In the genomic region with DNA sequence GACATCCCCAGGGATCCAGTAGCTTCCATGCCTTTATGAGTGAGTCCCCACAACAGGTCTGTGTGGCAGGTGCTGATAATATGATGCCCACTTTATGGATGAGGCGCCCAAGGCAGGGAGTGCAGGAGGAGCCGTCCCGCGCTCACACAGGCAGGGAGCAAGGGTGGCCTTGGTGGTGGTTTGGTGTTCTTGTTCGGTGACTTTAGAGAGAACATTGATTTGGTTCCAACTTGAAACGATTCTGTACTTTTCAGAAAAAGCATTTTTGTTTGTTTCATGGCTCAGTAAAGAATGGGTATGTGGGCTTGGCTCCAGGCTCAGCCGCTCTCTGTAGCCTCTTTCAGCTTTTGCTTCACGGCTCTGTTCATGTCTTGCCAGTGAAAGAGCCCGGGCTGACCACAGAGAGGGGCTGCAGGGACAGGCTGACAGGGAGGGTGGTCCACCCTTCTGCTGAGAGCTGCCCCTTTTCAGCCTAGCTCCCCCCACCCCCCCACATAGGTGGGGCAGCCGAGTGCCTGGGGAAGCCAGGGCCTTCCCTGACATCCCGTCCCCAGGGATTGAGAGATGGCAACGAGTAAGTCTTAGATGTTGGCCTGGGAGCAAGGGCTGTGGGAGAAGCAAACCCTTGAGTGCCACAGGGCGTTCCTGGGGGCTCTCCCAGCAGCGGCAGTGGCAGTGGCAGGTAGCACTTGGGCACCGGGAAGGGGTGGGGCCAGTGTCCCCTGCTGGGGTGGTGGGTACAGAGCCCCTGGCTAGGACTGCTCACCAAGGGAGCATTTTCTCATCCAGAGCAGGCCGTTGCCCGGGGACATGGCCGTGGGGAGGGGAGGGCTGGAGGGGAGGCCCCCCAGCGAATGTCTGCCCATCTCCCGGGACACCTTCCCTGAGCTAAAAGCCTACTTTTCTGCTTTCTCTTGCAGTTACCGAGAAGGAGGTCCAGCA, we compare ENCODE assay signal across 16 cellular contexts. TPM values are rescaled to one million over a fixed set of nuclear protein-coding genes. Genes with fewer than 3 reads are reported as not detected.
DNase-seq lines count a peak whose midpoint lies in the region; ATAC-seq and TF ChIP-seq lines count a peak whose summit lies in the region.
"Had no signal": no experiment of that assay in that cellular context is flagged by ENCODE, and none has a peak within 500 bp of the region (broad histone marks: within the 10 kb centered on the region; RNA-seq: fewer than 3 reads in every experiment).

No MANE protein-coding gene starts in this region.

- BruUV-seq in A673 (replicated peaks; lab: Mats Ljungman, UMichigan) = no TSS peak

- H3K4me3 ChIP-seq in A673 (ENCODE audit: low read depth, low read length, poor library complexity, severe bottlenecking) = no peak overlapping the region
- peak overlapping the region in 2 of 4 donors; percentile 19 to 32 for H3K4me3 ChIP-seq in esophagus squamous epithelium
- no peak overlapping the region for H3K4me3 ChIP-seq in lower leg skin (ENCODE audit: low read depth, poor library complexity, severe bottlenecking)
- H3K4me3 ChIP-seq: A549, GM12878, left lung had no signal

- CTCF ChIA-PET in A673 (lab: Charles Lee) = no interaction called here

- intact Hi-C loops in A673 (cut with micrococcal nuclease; ENCODE audit: unreplicated experiment) = no loop called here
- intact Hi-C loops in esophagus squamous epithelium (cut with DNase I) = no loop called here
- intact Hi-C loops in lower leg skin (cut with DNase I; ENCODE audit: low total_unique reads) = no loop called here

- DNase-seq in A673 (ENCODE audit: low spot score) (no peak), NCI-H69 (lab: John Stamatoyannopoulos, UW) (peak; percentile 20), esophagus squamous epithelium (lab: John Stamatoyannopoulos, UW) (no peak), progenitor cell of endocrine pancreas (ENCODE audit: low spot score, unreplicated experiment) (no peak), COLO829 (ENCODE audit: low spot score) (no peak), lower leg skin (ENCODE audit: low spot score in 2 of 2) (no peak)
- no peak for DNase-seq in stimulated activated CD8-positive, alpha-beta memory T cell treated with anti-CD3 and anti-CD28 coated beads, Interleukin-4, amount 100 ng/mL, for 48 hours
- DNase-seq: activated CD4-positive, CD25-positive, alpha-beta regulatory T cell treated with anti-CD3 and anti-CD28 coated beads, Interleukin-2, amount 50 U/mL, for 72 hours; cerebellar nuclear complex; NCI-H2029 had no signal

- no peak for ATAC-seq in SK-N-SH treated with all-trans-retinoic acid at 6 μM for 48 hours
- ATAC-seq: A549; activated T-helper 17 cell treated with anti-CD3 and anti-CD28 coated beads, Interleukin-2, amount 50 U/mL, for 72 hours; GM12878 had no signal

- H3K4me1 ChIP-seq in A673 (ENCODE audit: insufficient read depth, low read length, poor library complexity, severe bottlenecking) (peaks cover 27% of the 10 kb centered on the region), esophagus squamous epithelium (peaks cover 24 to 72% (median 38%) of the 10 kb centered on the region in 3 donors)
- H3K4me1 ChIP-seq: left lung had no signal

- H3K9me3 ChIP-seq in A673 (ENCODE audit: low read depth, low read length, poor library complexity, severe bottlenecking) (no peaks in the 10 kb centered on the region), esophagus squamous epithelium (no peaks in the 10 kb centered on the region)
- H3K9me3 ChIP-seq: A549, left lung had no signal

- 31 to 51% methylated on average over 9 to 10 of the region's 21 CpGs for WGBS in esophagus squamous epithelium, 2 donors
- 37 to 55% methylated on average over 20 to 21 of the region's 21 CpGs for WGBS in lower leg skin, 2 donors

- no peak for TF ChIP-seq CTCF in A673 (conservative IDR thresholded peaks at IDR 0.05; ENCODE audit: low read depth, low read length)
- no peak for TF ChIP-seq CTCF in esophagus squamous epithelium (IDR thresholded peaks at IDR 0.05)
- no peak for TF ChIP-seq CTCF in progenitor cell of endocrine pancreas (IDR thresholded peaks at IDR 0.05; ENCODE audit: unreplicated experiment)
- no peak for TF ChIP-seq CTCF in lower leg skin (IDR thresholded peaks at IDR 0.05)

- H3K36me3 Mint-ChIP-seq in progenitor cell of endocrine pancreas (ENCODE audit: insufficient read depth) = no peaks in the 10 kb centered on the region
- H3K36me3 Mint-ChIP-seq: IgD-negative memory B cell had no signal

- POLR2A ChIA-PET in A673 (lab: Charles Lee; ENCODE audit: low non-redundant PET) = no interaction called here

- H3K4me1 Mint-ChIP-seq in progenitor cell of endocrine pancreas (ENCODE audit: low read depth) = peaks cover 10% of the 10 kb centered on the region
- H3K4me1 Mint-ChIP-seq: activated T-helper 17 cell treated with anti-CD3 and anti-CD28 coated beads, Interleukin-2, amount 50 U/mL, for 72 hours had no signal

- peak overlapping the region; percentile 25 for H3K27ac ChIP-seq in A673 (ENCODE audit: low read depth, low read length, poor library complexity, severe bottlenecking)
- peak overlapping the region; percentile 78 to 94 (median 90) for H3K27ac ChIP-seq in esophagus squamous epithelium
- H3K27ac ChIP-seq: A549, left lung had no signal

- H3K4me3 Mint-ChIP-seq in progenitor cell of endocrine pancreas (ENCODE audit: low read depth) = no peak overlapping the region
- H3K4me3 Mint-ChIP-seq: activated T-helper 17 cell treated with anti-CD3 and anti-CD28 coated beads, Interleukin-2, amount 50 U/mL, for 72 hours; IgD-negative memory B cell had no signal

- H3K27me3 ChIP-seq in A673 (replicated peaks; ENCODE audit: insufficient read depth, low read depth, low read length, poor library complexity) (no peaks in the 10 kb centered on the region), esophagus squamous epithelium (no peaks in the 10 kb centered on the region)
- H3K27me3 ChIP-seq: left lung had no signal

- TF ChIP-seq POLR2A in esophagus squamous epithelium (IDR thresholded peaks at IDR 0.05) (no peak), lower leg skin (IDR thresholded peaks at IDR 0.05) (no peak)

- H3K27me3 Mint-ChIP-seq in progenitor cell of endocrine pancreas = no peaks in the 10 kb centered on the region
- H3K27me3 Mint-ChIP-seq: activated T-helper 17 cell treated with anti-CD3 and anti-CD28 coated beads, Interleukin-2, amount 50 U/mL, for 72 hours had no signal

- H3K36me3 ChIP-seq in A673 (ENCODE audit: insufficient read depth, low read length, poor library complexity, severe bottlenecking) = no peaks in the 10 kb centered on the region
- H3K36me3 ChIP-seq in esophagus squamous epithelium = no peaks in the 10 kb centered on the region
- H3K36me3 ChIP-seq: left lung had no signal

- H3K27ac Mint-ChIP-seq in progenitor cell of endocrine pancreas = peak overlapping the region; percentile 33
- H3K27ac Mint-ChIP-seq: activated T-helper 17 cell treated with anti-CD3 and anti-CD28 coated beads, Interleukin-2, amount 50 U/mL, for 72 hours; IgD-negative memory B cell had no signal

- H3K9me3 Mint-ChIP-seq in progenitor cell of endocrine pancreas (ENCODE audit: low read depth) = no peaks in the 10 kb centered on the region
- H3K9me3 Mint-ChIP-seq: activated T-helper 17 cell treated with anti-CD3 and anti-CD28 coated beads, Interleukin-2, amount 50 U/mL, for 72 hours; IgD-negative memory B cell had no signal

TF ChIP-seq in SK-N-SH treated with all-trans-retinoic acid at 6 μM for 48 hours, 23 proteins besides CTCF, POLR2A, EP300 and RAD21 (continues in another document):
- TF ChIP-seq ZFP3 (CRISPR knock-in tag; IDR thresholded peaks at IDR 0.05) (no peak), RARB (CRISPR knock-in tag; IDR thresholded peaks at IDR 0.05) (no peak), ISL1 (CRISPR knock-in tag; IDR thresholded peaks at IDR 0.05) (no peak), ESRRG (CRISPR knock-in tag; IDR thresholded peaks at IDR 0.05) (no peak), ZC3H10 (CRISPR knock-in tag; IDR thresholded peaks at IDR 0.05) (no peak), OSR1 (CRISPR knock-in tag; IDR thresholded peaks at IDR 0.05) (no peak), CSDC2 (CRISPR knock-in tag; IDR thresholded peaks at IDR 0.05) (no peak)
- TF ChIP-seq, protein P1, sequence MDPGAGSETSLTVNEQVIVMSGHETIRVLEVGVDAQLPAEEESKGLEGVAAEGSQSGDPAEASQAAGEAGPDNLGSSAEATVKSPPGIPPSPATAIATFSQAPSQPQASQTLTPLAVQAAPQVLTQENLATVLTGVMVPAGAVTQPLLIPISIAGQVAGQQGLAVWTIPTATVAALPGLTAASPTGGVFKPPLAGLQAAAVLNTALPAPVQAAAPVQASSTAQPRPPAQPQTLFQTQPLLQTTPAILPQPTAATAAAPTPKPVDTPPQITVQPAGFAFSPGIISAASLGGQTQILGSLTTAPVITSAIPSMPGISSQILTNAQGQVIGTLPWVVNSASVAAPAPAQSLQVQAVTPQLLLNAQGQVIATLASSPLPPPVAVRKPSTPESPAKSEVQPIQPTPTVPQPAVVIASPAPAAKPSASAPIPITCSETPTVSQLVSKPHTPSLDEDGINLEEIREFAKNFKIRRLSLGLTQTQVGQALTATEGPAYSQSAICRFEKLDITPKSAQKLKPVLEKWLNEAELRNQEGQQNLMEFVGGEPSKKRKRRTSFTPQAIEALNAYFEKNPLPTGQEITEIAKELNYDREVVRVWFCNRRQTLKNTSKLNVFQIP (CRISPR knock-in tag; IDR thresholded peaks at IDR 0.05; ENCODE audit: borderline replicate concordance, low read depth) = no peak
- TF ChIP-seq, protein P2, sequence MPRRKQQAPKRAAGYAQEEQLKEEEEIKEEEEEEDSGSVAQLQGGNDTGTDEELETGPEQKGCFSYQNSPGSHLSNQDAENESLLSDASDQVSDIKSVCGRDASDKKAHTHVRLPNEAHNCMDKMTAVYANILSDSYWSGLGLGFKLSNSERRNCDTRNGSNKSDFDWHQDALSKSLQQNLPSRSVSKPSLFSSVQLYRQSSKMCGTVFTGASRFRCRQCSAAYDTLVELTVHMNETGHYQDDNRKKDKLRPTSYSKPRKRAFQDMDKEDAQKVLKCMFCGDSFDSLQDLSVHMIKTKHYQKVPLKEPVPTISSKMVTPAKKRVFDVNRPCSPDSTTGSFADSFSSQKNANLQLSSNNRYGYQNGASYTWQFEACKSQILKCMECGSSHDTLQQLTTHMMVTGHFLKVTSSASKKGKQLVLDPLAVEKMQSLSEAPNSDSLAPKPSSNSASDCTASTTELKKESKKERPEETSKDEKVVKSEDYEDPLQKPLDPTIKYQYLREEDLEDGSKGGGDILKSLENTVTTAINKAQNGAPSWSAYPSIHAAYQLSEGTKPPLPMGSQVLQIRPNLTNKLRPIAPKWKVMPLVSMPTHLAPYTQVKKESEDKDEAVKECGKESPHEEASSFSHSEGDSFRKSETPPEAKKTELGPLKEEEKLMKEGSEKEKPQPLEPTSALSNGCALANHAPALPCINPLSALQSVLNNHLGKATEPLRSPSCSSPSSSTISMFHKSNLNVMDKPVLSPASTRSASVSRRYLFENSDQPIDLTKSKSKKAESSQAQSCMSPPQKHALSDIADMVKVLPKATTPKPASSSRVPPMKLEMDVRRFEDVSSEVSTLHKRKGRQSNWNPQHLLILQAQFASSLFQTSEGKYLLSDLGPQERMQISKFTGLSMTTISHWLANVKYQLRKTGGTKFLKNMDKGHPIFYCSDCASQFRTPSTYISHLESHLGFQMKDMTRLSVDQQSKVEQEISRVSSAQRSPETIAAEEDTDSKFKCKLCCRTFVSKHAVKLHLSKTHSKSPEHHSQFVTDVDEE (CRISPR knock-in tag; IDR thresholded peaks at IDR 0.05) = no peak

RNA-seq across cellular contexts. Expression of a gene that starts 28.1 kb away (rescaled TPM):
- total RNA-seq in A673 (2021) = 58.6 and 58.8 TPM in 2 replicates
- total RNA-seq in esophagus squamous epithelium = 10 to 100 TPM in 3 of 4 donors, 1 to 10 TPM in 1; 9.3 to 31.3 (median 15.2) TPM
- 29.0 and 33.4 TPM in 2 replicates for total RNA-seq in progenitor cell of endocrine pancreas
- total RNA-seq in lower leg skin = 10 to 100 TPM; 14.4 to 25.2 (median 20.7) TPM
